ENCODE assay signal across 14 cellular contexts in the genomic region with DNA sequence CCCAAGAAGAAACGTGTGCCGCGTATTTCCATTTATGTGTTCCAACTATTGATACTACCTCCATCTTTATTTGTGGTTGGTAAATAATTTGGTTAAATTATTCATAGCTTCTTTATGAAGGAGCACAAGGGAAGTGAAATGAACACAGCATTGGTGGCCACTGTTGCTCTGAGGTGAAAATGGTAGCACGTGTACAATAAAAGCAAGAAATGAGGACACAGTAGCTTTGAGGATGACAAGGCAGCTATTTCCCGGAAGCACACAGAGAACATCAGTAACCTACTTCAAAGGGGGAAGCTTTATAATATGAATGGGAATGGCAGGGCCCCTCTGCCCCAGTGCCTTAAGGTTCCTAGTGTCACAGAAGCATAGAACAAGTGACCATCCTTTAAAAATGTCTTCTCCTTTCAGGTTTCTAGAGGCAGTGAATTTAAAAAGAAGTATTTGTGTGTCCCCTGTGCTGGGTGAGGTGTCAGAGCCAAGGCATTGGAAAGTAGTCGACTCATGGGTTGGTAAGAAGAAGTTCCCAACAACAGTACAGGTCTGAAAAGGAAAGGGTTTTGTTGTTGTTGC.
A peak's percentile ranks its signal among the peaks of the same experiment; 100 is the strongest.
DNase-seq lines count a peak whose midpoint lies in the region; ATAC-seq and TF ChIP-seq lines count a peak whose summit lies in the region.
"Had no signal": no experiment of that assay in that cellular context is flagged by ENCODE, and none has a peak within 500 bp of the region (broad histone marks: within the 10 kb centered on the region; RNA-seq: fewer than 3 reads in every experiment).

No MANE protein-coding gene starts in this region.

- peaks cover 19% of the 10 kb centered on the region for H3K36me3 Mint-ChIP-seq in T-helper 1 cell treated with Interleukin-12 subunit alpha and Interleukin-12 subunit beta and Interleukin-4 antibody, amounts not matched to agents 30 μg/mL and 1 μg/mL, for 36 hours (ENCODE audit: low read depth)

- peak; percentile 11 for DNase-seq in stimulated activated CD4-positive, alpha-beta T cell treated with anti-CD3 and anti-CD28 coated beads, Interleukin-1b, Interleukin-23, amount 100 ng/mL, for 48 hours
- no peak for DNase-seq in stimulated activated CD4-positive, alpha-beta T cell treated with anti-CD3 and anti-CD28 coated beads, Interleukin-12 subunit alpha, Interleukin-12 subunit beta, amount 100 ng/mL, for 4 hours
- DNase-seq in erythroblast (lab: John Stamatoyannopoulos, UW) (peak; percentile 54 to 71), glomerular visceral epithelial cell (ENCODE audit: extremely low spot score) (no peak)
- DNase-seq: activated CD8-positive, alpha-beta memory T cell treated with anti-CD3 and anti-CD28 coated beads for 24 hours; aorta; left lung; NCI-H1417; Right ventricle myocardium superior; stimulated activated CD4-positive, alpha-beta T cell treated with anti-CD3 and anti-CD28 coated beads, Interleukin-4, amount 100 ng/mL, for 4 hours; WERI-Rb-1 had no signal

- peak overlapping the region; percentile 73 for H3K27ac Mint-ChIP-seq in T-helper 1 cell treated with Interleukin-12 subunit alpha and Interleukin-12 subunit beta and Interleukin-4 antibody, amounts not matched to agents 30 μg/mL and 1 μg/mL, for 36 hours

- H3K4me3 Mint-ChIP-seq in T-helper 1 cell treated with Interleukin-12 subunit alpha and Interleukin-12 subunit beta and Interleukin-4 antibody, amounts not matched to agents 30 μg/mL and 1 μg/mL, for 36 hours: no peak overlapping the region

- H3K9me3 Mint-ChIP-seq in T-helper 1 cell treated with Interleukin-12 subunit alpha and Interleukin-12 subunit beta and Interleukin-4 antibody, amounts not matched to agents 30 μg/mL and 1 μg/mL, for 36 hours: peaks cover 17% of the 10 kb centered on the region

- H3K4me1 Mint-ChIP-seq in T-helper 1 cell treated with Interleukin-12 subunit alpha and Interleukin-12 subunit beta and Interleukin-4 antibody, amounts not matched to agents 30 μg/mL and 1 μg/mL, for 36 hours (ENCODE audit: low read depth): peaks cover 42% of the 10 kb centered on the region

- ATAC-seq in GM18502 (IDR thresholded peaks at IDR 0.05; ENCODE audit: poor library complexity, unreplicated experiment) (no peak), GM18873 (IDR thresholded peaks at IDR 0.05; ENCODE audit: low FRiP score, unreplicated experiment) (no peak)
- ATAC-seq: left lung had no signal

- TF ChIP-seq POLR2A in erythroblast (IDR thresholded peaks at IDR 0.05; ENCODE audit: low read length): no peak

- no peaks in the 10 kb centered on the region for H3K27me3 Mint-ChIP-seq in T-helper 1 cell treated with Interleukin-12 subunit alpha and Interleukin-12 subunit beta and Interleukin-4 antibody, amounts not matched to agents 30 μg/mL and 1 μg/mL, for 36 hours (ENCODE audit: low read depth)

Comparison
In these comparisons a context has a peak if more than half of its experiments do, and no peak if none do; other contexts are left out.
1. DNase-seq: peak in stimulated activated CD4-positive, alpha-beta T cell treated with anti-CD3 and anti-CD28 coated beads, Interleukin-1b, Interleukin-23, amount 100 ng/mL, for 48 hours (single experiment) and erythroblast (2 of 2); none in stimulated activated CD4-positive, alpha-beta T cell treated with anti-CD3 and anti-CD28 coated beads, Interleukin-12 subunit alpha, Interleukin-12 subunit beta, amount 100 ng/mL, for 4 hours (single experiment) and glomerular visceral epithelial cell (single experiment).